1 cellular context compared by ENCODE assay signal in the genomic region with DNA sequence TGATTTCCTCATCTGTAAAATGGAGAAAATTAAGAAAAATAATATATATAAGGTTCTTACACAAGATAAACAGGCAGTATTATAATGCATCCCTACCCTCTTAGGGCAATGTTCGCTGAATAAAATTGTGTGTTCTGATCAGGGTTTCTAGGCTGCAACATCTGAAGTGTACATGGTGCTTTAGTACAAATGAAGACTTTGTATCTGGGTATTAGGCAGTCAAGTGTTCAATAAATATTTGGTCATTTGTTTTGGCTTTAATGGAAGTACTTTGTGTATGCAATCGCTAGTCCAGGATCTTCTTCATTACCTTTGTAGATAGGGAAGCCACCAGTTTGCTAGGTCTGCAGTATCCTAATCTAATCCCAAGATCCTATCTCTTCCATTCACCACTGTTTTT.
TF ChIP-seq lines count a peak whose summit lies in the region.

No MANE protein-coding gene starts in this region.

TF ChIP-seq in HCT116, 20 proteins besides CTCF, POLR2A, EP300 and RAD21 (continued from another document):
- no peak for TF ChIP-seq ATF3 (IDR thresholded peaks at IDR 0.05)
- no peak for TF ChIP-seq EZH2phosphoT487 (IDR thresholded peaks at IDR 0.05; ENCODE audit: borderline replicate concordance)
- TF ChIP-seq FOSL1 (IDR thresholded peaks at IDR 0.05; ENCODE audit: low read depth) = no peak
